ENCODE assay signal across 22 cellular contexts in the genomic region with DNA sequence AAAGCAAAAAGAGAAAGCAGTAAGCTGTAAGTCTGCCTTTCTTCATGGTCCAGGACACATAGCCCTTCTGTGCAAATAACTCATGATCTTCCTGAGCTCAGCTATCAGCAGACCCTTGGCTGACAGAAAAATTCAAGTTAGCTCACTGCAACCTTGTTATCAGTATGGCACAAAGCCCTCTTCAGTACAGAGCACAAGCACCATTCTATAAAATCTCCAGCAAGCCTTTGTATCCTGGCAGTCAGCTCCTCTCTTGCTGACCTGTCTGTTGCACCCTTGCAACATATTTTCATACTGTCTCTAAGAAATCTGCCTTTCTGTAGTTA. TPM values are rescaled to one million over a fixed set of nuclear protein-coding genes. Genes with fewer than 3 reads are reported as not detected.
A peak's percentile ranks its signal among the peaks of the same experiment; 100 is the strongest.
DNase-seq lines count a peak whose midpoint lies in the region; ATAC-seq and TF ChIP-seq lines count a peak whose summit lies in the region.
"Had no signal": no experiment of that assay in that cellular context is flagged by ENCODE, and none has a peak within 500 bp of the region (broad histone marks: within the 10 kb centered on the region; RNA-seq: fewer than 3 reads in every experiment).

No MANE protein-coding gene starts in this region.

- H3K9me3 Mint-ChIP-seq in CD14-positive monocyte, result no peaks in the 10 kb centered on the region
- H3K9me3 Mint-ChIP-seq in activated naive CD8-positive, alpha-beta T cell treated with anti-CD3 and anti-CD28 coated beads, Interleukin-2, amount 10 ng/mL, durations not matched to agents 7 days and 5 days, result no peaks in the 10 kb centered on the region
- H3K9me3 Mint-ChIP-seq: activated CD4-positive, alpha-beta memory T cell treated with anti-CD3 and anti-CD28 coated beads for 36 hours had no signal

- POLR2A ChIA-PET in activated naive CD8-positive, alpha-beta T cell treated with anti-CD3 and anti-CD28 coated beads, Interleukin-2, amount 10 ng/mL, durations not matched to agents 7 days and 5 days (lab: Charles Lee), result interaction anchor here (3.6 kb wide), 1 partner anchor 29 kb away, joined by 20 read pairs; a partner anchor contains a TSS

- H3K9me3 ChIP-seq in right atrium auricular region, result no peaks in the 10 kb centered on the region
- H3K9me3 ChIP-seq: body of pancreas, MG63, SJCRH30, thoracic aorta had no signal

- no peak for TF ChIP-seq CTCF in CD14-positive monocyte (IDR thresholded peaks at IDR 0.05)
- TF ChIP-seq CTCF in right atrium auricular region (IDR thresholded peaks at IDR 0.05), result no peak

- intact Hi-C loops in CD14-positive monocyte (cut with micrococcal nuclease), result no loop called here

- H3K27ac Mint-ChIP-seq in CD14-positive monocyte, result peak overlapping the region in 5 of 7 donors; percentile 33 to 72 (median 51)
- peak overlapping the region; percentile 83 for H3K27ac Mint-ChIP-seq in activated naive CD8-positive, alpha-beta T cell treated with anti-CD3 and anti-CD28 coated beads, Interleukin-2, amount 10 ng/mL, durations not matched to agents 7 days and 5 days
- H3K27ac Mint-ChIP-seq: activated CD4-positive, alpha-beta memory T cell treated with anti-CD3 and anti-CD28 coated beads for 36 hours had no signal

- no peak for DNase-seq in CD14-positive monocyte (ENCODE audit: low spot score)
- DNase-seq in activated naive CD8-positive, alpha-beta T cell treated with anti-CD3 and anti-CD28 coated beads, Interleukin-2, amount 10 ng/mL, durations not matched to agents 7 days and 5 days, result no peak
- no peak for DNase-seq in right atrium auricular region (ENCODE audit: low spot score)
- no peak for DNase-seq in GM03348 (ENCODE audit: low spot score)
- no peak for DNase-seq in NCI-H1105 (lab: John Stamatoyannopoulos, UW)
- DNase-seq in NCI-H187 treated with DMSO at 0.1 percent for 48 hours (lab: John Stamatoyannopoulos, UW), result no peak
- DNase-seq: activated CD4-positive, alpha-beta memory T cell treated with anti-CD3 and anti-CD28 coated beads for 36 hours; activated effector memory CD4-positive, alpha-beta T cell treated with anti-CD3 and anti-CD28 coated beads, Interleukin-2, amount 50 U/mL, for 16 hours; body of pancreas; dermis blood vessel endothelial cell; GDM1; H9; hippocampal formation; kidney glomerular epithelial cell; MG63; NCI-H1694; NCI-H446 treated with DMSO at 0.1 percent for 48 hours; SJCRH30 had no signal

- H3K4me3 Mint-ChIP-seq in CD14-positive monocyte, result no peak overlapping the region
- peak overlapping the region; percentile 72 for H3K4me3 Mint-ChIP-seq in activated naive CD8-positive, alpha-beta T cell treated with anti-CD3 and anti-CD28 coated beads, Interleukin-2, amount 10 ng/mL, durations not matched to agents 7 days and 5 days
- H3K4me3 Mint-ChIP-seq: activated CD4-positive, alpha-beta memory T cell treated with anti-CD3 and anti-CD28 coated beads for 36 hours; H9 had no signal

- H3K4me1 Mint-ChIP-seq in CD14-positive monocyte, result peaks cover 14% of the 10 kb centered on the region
- peaks cover 44% of the 10 kb centered on the region for H3K4me1 Mint-ChIP-seq in activated naive CD8-positive, alpha-beta T cell treated with anti-CD3 and anti-CD28 coated beads, Interleukin-2, amount 10 ng/mL, durations not matched to agents 7 days and 5 days

- ATAC-seq in GM18868 (IDR thresholded peaks at IDR 0.05; ENCODE audit: unreplicated experiment), result peak; percentile 56
- ATAC-seq in activated naive CD8-positive, alpha-beta T cell treated with anti-CD3 and anti-CD28 coated beads, Interleukin-2, amount 10 ng/mL, durations not matched to agents 7 days and 5 days (ENCODE audit: low read depth), result peak; percentile 31
- no peak for ATAC-seq in HG03520 (IDR thresholded peaks at IDR 0.05; ENCODE audit: unreplicated experiment)
- ATAC-seq: body of pancreas, esophagus mucosa had no signal

- peak overlapping the region; percentile 37 to 63 for H3K27ac ChIP-seq in right atrium auricular region
- H3K27ac ChIP-seq: body of pancreas, SJCRH30, thoracic aorta had no signal

- H3K4me3 ChIP-seq in right atrium auricular region, result no peak overlapping the region
- H3K4me3 ChIP-seq: body of pancreas, MG63, SJCRH30, thoracic aorta had no signal

- H3K36me3 Mint-ChIP-seq in CD14-positive monocyte, result peaks cover 3 to 8% of the 10 kb centered on the region in 2 donors
- peaks cover 11% of the 10 kb centered on the region for H3K36me3 Mint-ChIP-seq in activated naive CD8-positive, alpha-beta T cell treated with anti-CD3 and anti-CD28 coated beads, Interleukin-2, amount 10 ng/mL, durations not matched to agents 7 days and 5 days

- H3K27me3 ChIP-seq in right atrium auricular region, result no peaks in the 10 kb centered on the region
- H3K27me3 ChIP-seq: body of pancreas, MG63, SJCRH30 had no signal

- H3K4me1 ChIP-seq in right atrium auricular region, result peaks cover 0 to 51% of the 10 kb centered on the region in 2 donors

- no peaks in the 10 kb centered on the region for H3K36me3 ChIP-seq in right atrium auricular region
- H3K36me3 ChIP-seq: MG63, SJCRH30, thoracic aorta had no signal

- H3K27me3 Mint-ChIP-seq in CD14-positive monocyte (ENCODE audit: low read depth in 3 of 3), result peaks cover 0 to 1% (median 0%) of the 10 kb centered on the region in 3 donors
- H3K27me3 Mint-ChIP-seq in activated naive CD8-positive, alpha-beta T cell treated with anti-CD3 and anti-CD28 coated beads, Interleukin-2, amount 10 ng/mL, durations not matched to agents 7 days and 5 days, result no peaks in the 10 kb centered on the region
- H3K27me3 Mint-ChIP-seq: activated CD4-positive, alpha-beta memory T cell treated with anti-CD3 and anti-CD28 coated beads for 36 hours had no signal

RNA-seq across cellular contexts. Expression of a gene that starts 29.4 kb away (rescaled TPM):
- polyA plus RNA-seq in CD14-positive monocyte, result 1 to 10 TPM; 1.6 to 2.1 TPM
- total RNA-seq in activated naive CD8-positive, alpha-beta T cell treated with anti-CD3 and anti-CD28 coated beads, Interleukin-2, amount 10 ng/mL, durations not matched to agents 7 days and 5 days, result 10 to 100 TPM; 11.8 to 12.0 TPM
- total RNA-seq in right atrium auricular region, result 10 to 100 TPM; 20.9 to 24.7 TPM
